8 cellular contexts compared by ENCODE assay signal in genomic region chr10:13160934-13161266, GRCh38. TPM values are rescaled to one million over a fixed set of nuclear protein-coding genes. Genes with fewer than 3 reads are reported as not detected.
A peak's percentile ranks its signal among the peaks of the same experiment; 100 is the strongest.
DNase-seq lines count a peak whose midpoint lies in the region; ATAC-seq and TF ChIP-seq lines count a peak whose summit lies in the region.

No MANE protein-coding gene starts in this region.

- no peaks in the 10 kb centered on the region for H3K9me3 Mint-ChIP-seq in activated naive CD8-positive, alpha-beta T cell treated with anti-CD3 and anti-CD28 coated beads, Interleukin-2, amount 10 ng/mL, durations not matched to agents 7 days and 5 days
- no peaks in the 10 kb centered on the region for H3K9me3 Mint-ChIP-seq in naive thymus-derived CD8-positive, alpha-beta T cell

- H3K4me3 Mint-ChIP-seq in activated naive CD8-positive, alpha-beta T cell treated with anti-CD3 and anti-CD28 coated beads, Interleukin-2, amount 10 ng/mL, durations not matched to agents 7 days and 5 days: peak overlapping the region; percentile 92
- H3K4me3 Mint-ChIP-seq in naive thymus-derived CD8-positive, alpha-beta T cell: peak overlapping the region; percentile 80 to 93 (median 90)

- H3K4me1 ChIP-seq in DOHH2 (ENCODE audit: control insufficient read depth, low read length) (peaks cover 35% of the 10 kb centered on the region), prostate gland (replicated peaks) (no peaks in the 10 kb centered on the region)

- no peaks in the 10 kb centered on the region for H3K27me3 Mint-ChIP-seq in activated naive CD8-positive, alpha-beta T cell treated with anti-CD3 and anti-CD28 coated beads, Interleukin-2, amount 10 ng/mL, durations not matched to agents 7 days and 5 days
- H3K27me3 Mint-ChIP-seq in naive thymus-derived CD8-positive, alpha-beta T cell: peaks cover 0 to 12% (median 3%) of the 10 kb centered on the region in 5 donors

- DNase-seq in activated naive CD8-positive, alpha-beta T cell treated with anti-CD3 and anti-CD28 coated beads, Interleukin-2, amount 10 ng/mL, durations not matched to agents 7 days and 5 days: no peak
- no peak for DNase-seq in naive thymus-derived CD8-positive, alpha-beta T cell
- no peak for DNase-seq in DMS79 treated with DMSO at 0.1 percent for 48 hours (lab: John Stamatoyannopoulos, UW)
- DNase-seq in AG08396 (ENCODE audit: low spot score): no peak
- DNase-seq in prostate gland (ENCODE audit: low spot score): no peak
- no peak for DNase-seq in NK-92 treated with Interleukin-12 subunit alpha and Interleukin-12 subunit beta, amount 100 ng/mL, for 24 hours (lab: John Stamatoyannopoulos, UW)

- TF ChIP-seq CTCF in DOHH2 (IDR thresholded peaks at IDR 0.05; ENCODE audit: low read depth, low read length, poor library complexity, severe bottlenecking) (no peak), prostate gland (IDR thresholded peaks at IDR 0.05) (no peak)

- no peak for TF ChIP-seq POLR2A in prostate gland (IDR thresholded peaks at IDR 0.05)

- peak; percentile 33 for ATAC-seq in HG02852 (IDR thresholded peaks at IDR 0.05; ENCODE audit: unreplicated experiment)
- no peak for ATAC-seq in activated naive CD8-positive, alpha-beta T cell treated with anti-CD3 and anti-CD28 coated beads, Interleukin-2, amount 10 ng/mL, durations not matched to agents 7 days and 5 days (ENCODE audit: low read depth)
- ATAC-seq in naive thymus-derived CD8-positive, alpha-beta T cell: no peak

- H3K27ac ChIP-seq in DOHH2 (ENCODE audit: low read depth, low read length) (no peak overlapping the region), prostate gland (no peak overlapping the region)

- H4K20me1 ChIP-seq in DOHH2 (ENCODE audit: control insufficient read depth, insufficient read depth, low read depth, low read length): peaks cover 9% of the 10 kb centered on the region; the same call in 1 of the 2 replicates

- H3F3A ChIP-seq in DOHH2 (ENCODE audit: control insufficient read depth, insufficient read depth): 0 out of 2 replicates have a peak, but pooled peaks cover 2% of the 10 kb centered on the region

- H3K27ac Mint-ChIP-seq in activated naive CD8-positive, alpha-beta T cell treated with anti-CD3 and anti-CD28 coated beads, Interleukin-2, amount 10 ng/mL, durations not matched to agents 7 days and 5 days: peak overlapping the region; percentile 78
- H3K27ac Mint-ChIP-seq in naive thymus-derived CD8-positive, alpha-beta T cell: peak overlapping the region in 8 of 10 donors; percentile 50 to 94 (median 84)

- intact Hi-C loops in prostate gland (cut with DNase I): loop anchor here (2.0 kb wide), 1 partner anchor 142 kb away; no protein-coding TSS in a partner anchor

- under 1% methylated on average over 4 of the region's 4 CpGs for WGBS in prostate gland

- peak overlapping the region; percentile 85 for H3K4me2 ChIP-seq in DOHH2 (ENCODE audit: low read length)

- H3K4me3 ChIP-seq in DOHH2 (ENCODE audit: low read length) (peak overlapping the region; percentile 94), prostate gland (peak overlapping the region in 1 of 2 donors; percentile 18)

- POLR2A ChIA-PET in activated naive CD8-positive, alpha-beta T cell treated with anti-CD3 and anti-CD28 coated beads, Interleukin-2, amount 10 ng/mL, durations not matched to agents 7 days and 5 days (lab: Charles Lee): interaction anchor here (1.1 to 2.8 kb wide), 4 partner anchors 11 to 426 kb away, joined by 3 to 27 read pairs (median 5); partner anchors contain the start of genes PHYH and PRPF18
- POLR2A ChIA-PET in naive thymus-derived CD8-positive, alpha-beta T cell (lab: Charles Lee): interaction anchor here (1.0 to 2.4 kb wide), 3 partner anchors 52 to 141 kb away, joined by 4 to 16 read pairs (median 4); partner anchors contain the start of gene PHYH

- H3K36me3 ChIP-seq in DOHH2 (ENCODE audit: control insufficient read depth, low read length) (peaks cover 38% of the 10 kb centered on the region), prostate gland (no peaks in the 10 kb centered on the region)

- H3K9me3 ChIP-seq in DOHH2 (ENCODE audit: control insufficient read depth, insufficient read depth, low read length) (no peaks in the 10 kb centered on the region), prostate gland (no peaks in the 10 kb centered on the region)

- H3K36me3 Mint-ChIP-seq in activated naive CD8-positive, alpha-beta T cell treated with anti-CD3 and anti-CD28 coated beads, Interleukin-2, amount 10 ng/mL, durations not matched to agents 7 days and 5 days: peaks cover 10% of the 10 kb centered on the region
- no peaks in the 10 kb centered on the region for H3K36me3 Mint-ChIP-seq in naive thymus-derived CD8-positive, alpha-beta T cell

- H3K27me3 ChIP-seq in DOHH2 (ENCODE audit: control insufficient read depth, low read length) (no peaks in the 10 kb centered on the region), prostate gland (replicated peaks; ENCODE audit: insufficient read depth) (no peaks in the 10 kb centered on the region)

- peaks cover 45% of the 10 kb centered on the region for H3K79me2 ChIP-seq in DOHH2 (ENCODE audit: control insufficient read depth, low read length)

- H3K9me2 ChIP-seq in DOHH2 (replicated peaks; ENCODE audit: control insufficient read depth, low read length): no peaks in the 10 kb centered on the region

- peaks cover 31% of the 10 kb centered on the region for H3K4me1 Mint-ChIP-seq in activated naive CD8-positive, alpha-beta T cell treated with anti-CD3 and anti-CD28 coated beads, Interleukin-2, amount 10 ng/mL, durations not matched to agents 7 days and 5 days
- peaks cover 11 to 18% (median 14%) of the 10 kb centered on the region in 4 donors for H3K4me1 Mint-ChIP-seq in naive thymus-derived CD8-positive, alpha-beta T cell

RNA-seq across cellular contexts. Expression of gene MCM10, which starts 0.5 kb away (rescaled TPM):
- 10 to 100 TPM; 40.2 to 45.0 TPM for total RNA-seq in activated naive CD8-positive, alpha-beta T cell treated with anti-CD3 and anti-CD28 coated beads, Interleukin-2, amount 10 ng/mL, durations not matched to agents 7 days and 5 days
- under 1 TPM in 1 of 2 experiments, not detected in 1; 0.34 TPM for total RNA-seq in naive thymus-derived CD8-positive, alpha-beta T cell
- not detected for polyA plus RNA-seq in naive thymus-derived CD8-positive, alpha-beta T cell
- total RNA-seq in prostate gland: 1 to 10 TPM in 1 of 2 donors, under 1 TPM in 1; 0.55 to 1.6 TPM

Comparison
In these comparisons a context has a peak if more than half of its experiments do, and no peak if none do; other contexts are left out.
1. RNA of gene MCM10, which starts 0.5 kb away (total RNA-seq): 40.2 to 45.0 TPM in activated naive CD8-positive, alpha-beta T cell treated with anti-CD3 and anti-CD28 coated beads, Interleukin-2, amount 10 ng/mL, durations not matched to agents 7 days and 5 days; 0.55 to 1.6 TPM in prostate gland and 0.34 TPM in naive thymus-derived CD8-positive, alpha-beta T cell; every median in the first group is over 10 times any median in the second.